Comparison of ENCODE assay signal across 20 cellular contexts in the genomic region with DNA sequence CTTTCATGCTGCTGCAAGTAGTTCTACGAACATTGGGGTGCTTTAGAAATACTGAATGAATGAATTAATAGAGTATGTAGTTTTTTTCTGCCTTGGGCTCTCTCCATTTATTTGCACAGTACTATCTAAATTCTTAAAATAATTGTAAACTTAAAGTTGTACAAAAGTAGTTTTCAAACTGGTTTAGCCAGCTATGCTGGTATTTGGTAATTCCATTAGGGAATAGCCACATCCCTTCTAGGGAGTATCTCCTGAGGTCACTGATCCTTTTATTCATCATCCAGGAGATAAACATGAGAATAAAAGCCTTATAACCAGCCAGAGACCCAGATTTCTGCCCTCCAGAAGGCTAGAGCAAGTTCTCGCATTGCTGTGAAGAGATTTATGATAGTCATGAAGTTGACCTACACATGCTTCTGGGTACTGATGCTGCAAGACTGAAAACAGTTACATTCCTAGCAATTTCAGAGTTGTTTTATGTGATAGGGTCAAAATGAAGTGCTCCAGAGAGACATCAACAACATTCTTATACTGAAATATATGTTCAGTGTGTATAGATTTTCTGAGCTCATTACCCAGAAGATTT.
DNase-seq lines count a peak whose midpoint lies in the region; ATAC-seq and TF ChIP-seq lines count a peak whose summit lies in the region.
"Had no signal": no experiment of that assay in that cellular context is flagged by ENCODE, and none has a peak within 500 bp of the region (broad histone marks: within the 10 kb centered on the region; RNA-seq: fewer than 3 reads in every experiment).

No MANE protein-coding gene starts in this region.

- H3K4me3 ChIP-seq in choroid plexus epithelial cell (ENCODE audit: low read depth, low read length) (no peak overlapping the region), mesenchymal stem cell (ENCODE audit: insufficient read depth in 1 of 2, low read depth in 1 of 2, low read length in 2 of 2) (no peak overlapping the region)
- H3K4me3 ChIP-seq: GM23248, SJSA1 had no signal

- no peak overlapping the region for H2BK12ac ChIP-seq in mesenchymal stem cell (ENCODE audit: low read length in 2 of 2)

- no peaks in the 10 kb centered on the region for H3K79me1 ChIP-seq in mesenchymal stem cell (replicated peaks; ENCODE audit: low read length, poor library complexity, severe bottlenecking)

- no peak overlapping the region for H3K18ac ChIP-seq in mesenchymal stem cell (ENCODE audit: low read depth in 1 of 2, low read length in 2 of 2)

- H2BK120ac ChIP-seq in mesenchymal stem cell (ENCODE audit: low read depth, low read length) = no peak overlapping the region

- H2AFZ ChIP-seq in mesenchymal stem cell (ENCODE audit: low read depth, low read length) = no peak overlapping the region
- H2AFZ ChIP-seq: GM23248 had no signal

- DNase-seq in GM04503 (ENCODE audit: low read depth) (peak; percentile 12), choroid plexus epithelial cell (ENCODE audit: low read depth) (peak; percentile 35), mesenchymal stem cell (peak; percentile 48), GOT3 (lab: John Stamatoyannopoulos, UW) (no peak), NCI-H187 (lab: John Stamatoyannopoulos, UW) (no peak), GM03348 (ENCODE audit: low spot score) (no peak)
- DNase-seq: C1 segment of cervical spinal cord; CD8-positive, alpha-beta T cell; DND-41; GM23248; HCEC 1CT; MV-4-11; NCI-H1105 treated with DMSO at 0.1 percent for 48 hours; NCI-H2081 treated with DMSO at 0.1 percent for 48 hours; NCI-H2171 treated with DMSO at 0.1 percent for 48 hours; NCI-H446; NCI-H526 had no signal

- peaks cover 32% of the 10 kb centered on the region for H3K9me3 Mint-ChIP-seq in activated T-helper 17 cell treated with anti-CD3 and anti-CD28 coated beads, Interleukin-2, amount 50 U/mL, for 72 hours

- no peak for ATAC-seq in activated T-helper 17 cell treated with anti-CD3 and anti-CD28 coated beads, Interleukin-2, amount 50 U/mL, for 72 hours (replicated peaks)
- ATAC-seq: CD8-positive, alpha-beta T cell had no signal

- no peak for TF ChIP-seq CTCF in choroid plexus epithelial cell (conservative IDR thresholded peaks at IDR 0.05; ENCODE audit: low read depth, low read length)

- no peak overlapping the region for H4K91ac ChIP-seq in mesenchymal stem cell (ENCODE audit: low read length)

- no peaks in the 10 kb centered on the region for H3K4me1 ChIP-seq in mesenchymal stem cell (ENCODE audit: control insufficient read depth, insufficient read depth, low read depth, low read length)
- H3K4me1 ChIP-seq: SJSA1 had no signal

- H3K27ac ChIP-seq in mesenchymal stem cell (ENCODE audit: low read length, poor library complexity, severe bottlenecking) = no peak overlapping the region
- H3K27ac ChIP-seq: GM23248, SJSA1 had no signal

- H3K4me1 Mint-ChIP-seq in activated T-helper 17 cell treated with anti-CD3 and anti-CD28 coated beads, Interleukin-2, amount 50 U/mL, for 72 hours = no peaks in the 10 kb centered on the region

- no peak overlapping the region for H3K14ac ChIP-seq in mesenchymal stem cell (ENCODE audit: low read length in 2 of 2)

- no peak overlapping the region for H3K4me3 Mint-ChIP-seq in activated T-helper 17 cell treated with anti-CD3 and anti-CD28 coated beads, Interleukin-2, amount 50 U/mL, for 72 hours
- H3K4me3 Mint-ChIP-seq: CD8-positive, alpha-beta T cell; IgD-negative memory B cell had no signal

- WGBS in mesenchymal stem cell = 33% methylated on average over 1 of the region's 2 CpGs

- H3K9me3 ChIP-seq in mesenchymal stem cell (ENCODE audit: control insufficient read depth, low read length) = peaks cover 28% of the 10 kb centered on the region
- H3K9me3 ChIP-seq: SJSA1 had no signal

- H2AK5ac ChIP-seq in mesenchymal stem cell (ENCODE audit: low read length, severe bottlenecking) = no peak overlapping the region

- peak overlapping the region in 1 of 2 experiments; percentile 38 for H3K4ac ChIP-seq in mesenchymal stem cell (ENCODE audit: low read depth in 1 of 2, low read length in 2 of 2)

- peaks cover 86% of the 10 kb centered on the region for H3K36me3 Mint-ChIP-seq in activated T-helper 17 cell treated with anti-CD3 and anti-CD28 coated beads, Interleukin-2, amount 50 U/mL, for 72 hours (ENCODE audit: low read depth)

- H3K9ac ChIP-seq in mesenchymal stem cell (ENCODE audit: low read length) = no peak overlapping the region
- H3K9ac ChIP-seq: GM23248 had no signal

- H2BK5ac ChIP-seq in mesenchymal stem cell (ENCODE audit: low read depth, low read length, poor library complexity, severe bottlenecking) = no peak overlapping the region

- H4K8ac ChIP-seq in mesenchymal stem cell (ENCODE audit: low read length) = no peak overlapping the region

- no peaks in the 10 kb centered on the region for H3K27me3 Mint-ChIP-seq in activated T-helper 17 cell treated with anti-CD3 and anti-CD28 coated beads, Interleukin-2, amount 50 U/mL, for 72 hours
- H3K27me3 Mint-ChIP-seq: IgD-negative memory B cell had no signal

- no peak overlapping the region for H3K23ac ChIP-seq in mesenchymal stem cell (ENCODE audit: low read length in 2 of 2)

- no peak overlapping the region for H3K4me2 ChIP-seq in mesenchymal stem cell (ENCODE audit: low read length, poor library complexity, severe bottlenecking)

- peaks cover 5 to 48% of the 10 kb centered on the region in 2 experiments for H3K36me3 ChIP-seq in mesenchymal stem cell (ENCODE audit: control insufficient read depth in 1 of 2, insufficient read depth in 2 of 2, low read depth in 1 of 2, low read length in 2 of 2)

- no peak overlapping the region for H2BK15ac ChIP-seq in mesenchymal stem cell (ENCODE audit: low read depth, poor library complexity, severe bottlenecking)

- no peak overlapping the region for H3K27ac Mint-ChIP-seq in activated T-helper 17 cell treated with anti-CD3 and anti-CD28 coated beads, Interleukin-2, amount 50 U/mL, for 72 hours
- H3K27ac Mint-ChIP-seq: CD8-positive, alpha-beta T cell; IgD-negative memory B cell had no signal

- no peaks in the 10 kb centered on the region for H3K27me3 ChIP-seq in mesenchymal stem cell (ENCODE audit: control insufficient read depth in 1 of 2, insufficient read depth in 1 of 2, low read length in 2 of 2)
- H3K27me3 ChIP-seq: SJSA1 had no signal

Comparison
In these comparisons a context has a peak if more than half of its experiments do, and no peak if none do; other contexts are left out.
1. DNase-seq: peak in GM04503 (single experiment), choroid plexus epithelial cell (single experiment) and mesenchymal stem cell (single experiment); none in GOT3 (single experiment), NCI-H187 (0 of 2) and GM03348 (single experiment).